18 cellular contexts compared by ENCODE assay signal in genomic region chr2:2706306-2706705, GRCh38.
DNase-seq lines count a peak whose midpoint lies in the region; ATAC-seq and TF ChIP-seq lines count a peak whose summit lies in the region.
"Had no signal": no experiment of that assay in that cellular context is flagged by ENCODE, and none has a peak within 500 bp of the region (broad histone marks: within the 10 kb centered on the region; RNA-seq: fewer than 3 reads in every experiment).

No MANE protein-coding gene starts in this region.

- H3K4me3 ChIP-seq in endodermal cell (ENCODE audit: low read length): no peak overlapping the region
- no peak overlapping the region for H3K4me3 ChIP-seq in esophagus squamous epithelium
- H3K4me3 ChIP-seq: PC-9 had no signal

- TF ChIP-seq CTCF in endodermal cell (conservative IDR thresholded peaks at IDR 0.05) (no peak), esophagus squamous epithelium (IDR thresholded peaks at IDR 0.05) (no peak)

- H3K9ac ChIP-seq in endodermal cell (ENCODE audit: extremely low read depth, low read length, poor library complexity, severe bottlenecking): no peak overlapping the region

- H3K27ac ChIP-seq in endodermal cell (ENCODE audit: low read depth, low read length) (no peak overlapping the region), esophagus squamous epithelium (no peak overlapping the region)
- H3K27ac ChIP-seq: PC-9, RWPE1 had no signal

- no peak for DNase-seq in stimulated activated naive CD8-positive, alpha-beta T cell treated with anti-CD3 and anti-CD28 coated beads, Interleukin-15, amount 100 ng/mL, for 72 hours
- no peak for DNase-seq in stimulated activated naive CD8-positive, alpha-beta T cell treated with anti-CD3 and anti-CD28 coated beads, Interleukin-15, Interleukin-2, amounts not matched to agents 100 U/mL and 50 U/mL, for 24 hours
- DNase-seq in SK-MEL-5 (ENCODE audit: low read depth, low spot score) (peak; percentile 19), endodermal cell (no peak), esophagus squamous epithelium (lab: John Stamatoyannopoulos, UW) (no peak), NCI-H748 treated with DMSO at 0.1 percent for 48 hours (lab: John Stamatoyannopoulos, UW) (no peak)
- no peak for DNase-seq in activated CD4-positive, alpha-beta T cell treated with anti-CD3 and anti-CD28 coated beads, Interleukin-2, amount 50 U/mL, for 4 hours
- DNase-seq: DMS79 treated with DMSO at 0.1 percent for 48 hours, H7, HFFc6, NCI-H1105 treated with DMSO at 0.1 percent for 48 hours, NCI-H1694, NCI-H2227 treated with DMSO at 0.1 percent for 48 hours, NCI-H510A treated with DMSO at 0.1 percent for 48 hours, PC-9 had no signal

- peaks cover 25% of the 10 kb centered on the region for H3K4me1 Mint-ChIP-seq in stimulated activated naive CD8-positive, alpha-beta T cell treated with anti-CD3 and anti-CD28 coated beads, Interleukin-15, amount 100 ng/mL, for 72 hours
- H3K4me1 Mint-ChIP-seq in endodermal cell: peaks cover 11% of the 10 kb centered on the region

- intact Hi-C loops in esophagus squamous epithelium (cut with DNase I): no loop called here

- H3K9me3 ChIP-seq in endodermal cell (ENCODE audit: control insufficient read depth, low read length): no peaks in the 10 kb centered on the region
- H3K9me3 ChIP-seq in esophagus squamous epithelium: no peaks in the 10 kb centered on the region

- ATAC-seq in stimulated activated naive CD8-positive, alpha-beta T cell treated with anti-CD3 and anti-CD28 coated beads, Interleukin-15, amount 100 ng/mL, for 72 hours: no peak
- ATAC-seq in stimulated activated naive CD8-positive, alpha-beta T cell treated with anti-CD3 and anti-CD28 coated beads, Interleukin-15, Interleukin-2, amounts not matched to agents 100 U/mL and 50 U/mL, for 24 hours: no peak
- ATAC-seq in GM21526 (IDR thresholded peaks at IDR 0.05; ENCODE audit: low FRiP score, unreplicated experiment): no peak

- no peaks in the 10 kb centered on the region for H3K4me1 ChIP-seq in endodermal cell (ENCODE audit: control insufficient read depth, insufficient read depth, low read length)
- no peaks in the 10 kb centered on the region for H3K4me1 ChIP-seq in esophagus squamous epithelium

- in situ Hi-C loops in SK-MEL-5 (cut with HindIII; ENCODE audit: low pct_unique_long_range_greater_than_20kb, low sequenced_read_pairs): no loop called here

- H3K27ac Mint-ChIP-seq in stimulated activated naive CD8-positive, alpha-beta T cell treated with anti-CD3 and anti-CD28 coated beads, Interleukin-15, amount 100 ng/mL, for 72 hours: peak overlapping the region; percentile 13 to 91
- peak overlapping the region; percentile 44 for H3K27ac Mint-ChIP-seq in endodermal cell
- H3K27ac Mint-ChIP-seq: HFFc6, IgD-negative memory B cell had no signal

- no peaks in the 10 kb centered on the region for H3K9me3 Mint-ChIP-seq in stimulated activated naive CD8-positive, alpha-beta T cell treated with anti-CD3 and anti-CD28 coated beads, Interleukin-15, amount 100 ng/mL, for 72 hours
- H3K9me3 Mint-ChIP-seq in endodermal cell: no peaks in the 10 kb centered on the region

- H3K36me3 ChIP-seq in endodermal cell (ENCODE audit: control insufficient read depth, insufficient read depth, low read length) (no peaks in the 10 kb centered on the region), esophagus squamous epithelium (no peaks in the 10 kb centered on the region)

- WGBS in endodermal cell (ENCODE audit: insufficient coverage in 1 of 2, insufficient read length in 1 of 2), 2 experiments: 66 to 87% methylated on average over 5 to 10 of the region's 10 CpGs
- WGBS in esophagus squamous epithelium, 2 donors: 56 to 69% methylated on average over 4 to 6 of the region's 10 CpGs

- no peak for TF ChIP-seq POLR2A in esophagus squamous epithelium (IDR thresholded peaks at IDR 0.05)

- H3K27me3 Mint-ChIP-seq in stimulated activated naive CD8-positive, alpha-beta T cell treated with anti-CD3 and anti-CD28 coated beads, Interleukin-15, amount 100 ng/mL, for 72 hours: no peaks in the 10 kb centered on the region
- peaks cover 2% of the 10 kb centered on the region for H3K27me3 Mint-ChIP-seq in endodermal cell (ENCODE audit: insufficient read depth)

- H3K36me3 Mint-ChIP-seq in endodermal cell (ENCODE audit: low read depth): no peaks in the 10 kb centered on the region
- H3K36me3 Mint-ChIP-seq: IgD-negative memory B cell had no signal

- H3K27me3 ChIP-seq in endodermal cell (ENCODE audit: control insufficient read depth, insufficient read depth, low read length, poor library complexity, severe bottlenecking) (no peaks in the 10 kb centered on the region), esophagus squamous epithelium (peaks cover 0 to 9% (median 0%) of the 10 kb centered on the region in 4 donors)

- H3K4me3 Mint-ChIP-seq in stimulated activated naive CD8-positive, alpha-beta T cell treated with anti-CD3 and anti-CD28 coated beads, Interleukin-15, amount 100 ng/mL, for 72 hours: no peak overlapping the region
- H3K4me3 Mint-ChIP-seq in endodermal cell: no peak overlapping the region
- H3K4me3 Mint-ChIP-seq: HFFc6 had no signal
